10 cellular contexts compared by ENCODE assay signal in genomic region chr2:239225921-239226561, GRCh38.
DNase-seq lines count a peak whose midpoint lies in the region; ATAC-seq and TF ChIP-seq lines count a peak whose summit lies in the region.
"Had no signal": no experiment of that assay in that cellular context is flagged by ENCODE, and none has a peak within 500 bp of the region (broad histone marks: within the 10 kb centered on the region; RNA-seq: fewer than 3 reads in every experiment).

No MANE protein-coding gene starts in this region.

- H3K4me3 ChIP-seq in GM23248, result peak overlapping the region; percentile 21
- H3K4me3 ChIP-seq in adrenal gland, result no peak overlapping the region

- H3K9me3 ChIP-seq in GM23248 (ENCODE audit: low read depth) (no peaks in the 10 kb centered on the region), adrenal gland (replicated peaks in 1 of 3) (no peaks in the 10 kb centered on the region)

- H3K4me2 ChIP-seq in GM23248 (ENCODE audit: unreplicated experiment), result peak overlapping the region; percentile 75

- no peak for ATAC-seq in stimulated activated naive B cell treated with anti-CD40 and anti-IgM and Interleukin-4, amounts not matched to agents 10 μg/mL and 1 μg/mL and 100 μg/mL, for 72 hours (replicated peaks)
- no peak for ATAC-seq in stimulated activated naive CD8-positive, alpha-beta T cell treated with anti-CD3 and anti-CD28 coated beads, Interleukin-15, amount 100 ng/mL, for 72 hours

- H3K4me3 Mint-ChIP-seq in stimulated activated naive B cell treated with anti-CD40 and anti-IgM and Interleukin-4, amounts not matched to agents 10 μg/mL and 1 μg/mL and 100 μg/mL, for 72 hours, result no peak overlapping the region
- H3K4me3 Mint-ChIP-seq in activated CD4-positive, alpha-beta memory T cell treated with anti-CD3 and anti-CD28 coated beads for 36 hours, result no peak overlapping the region
- H3K4me3 Mint-ChIP-seq in stimulated activated naive CD8-positive, alpha-beta T cell treated with anti-CD3 and anti-CD28 coated beads, Interleukin-15, amount 100 ng/mL, for 72 hours, result peak overlapping the region in 1 of 2 donors; percentile 45

- no peaks in the 10 kb centered on the region for H3K9me3 Mint-ChIP-seq in stimulated activated naive B cell treated with anti-CD40 and anti-IgM and Interleukin-4, amounts not matched to agents 10 μg/mL and 1 μg/mL and 100 μg/mL, for 72 hours
- no peaks in the 10 kb centered on the region for H3K9me3 Mint-ChIP-seq in activated CD4-positive, alpha-beta memory T cell treated with anti-CD3 and anti-CD28 coated beads for 36 hours
- H3K9me3 Mint-ChIP-seq in stimulated activated naive CD8-positive, alpha-beta T cell treated with anti-CD3 and anti-CD28 coated beads, Interleukin-15, amount 100 ng/mL, for 72 hours, result no peaks in the 10 kb centered on the region
- H3K9me3 Mint-ChIP-seq: activated naive CD4-positive, alpha-beta T cell treated with anti-CD3 and anti-CD28 coated beads, Interleukin-2, amount 50 U/mL, for 72 hours had no signal

- in situ Hi-C loops in GM23248 (cut with MboI), result no loop called here

- CTCF ChIA-PET in activated CD4-positive, alpha-beta memory T cell treated with anti-CD3 and anti-CD28 coated beads for 36 hours (lab: Charles Lee), result interaction anchor here (1.0 kb wide), 1 partner anchor 24 kb away, joined by 3 read pairs; no protein-coding TSS in a partner anchor

- peak overlapping the region; percentile 82 for H3K27ac Mint-ChIP-seq in stimulated activated naive B cell treated with anti-CD40 and anti-IgM and Interleukin-4, amounts not matched to agents 10 μg/mL and 1 μg/mL and 100 μg/mL, for 72 hours
- H3K27ac Mint-ChIP-seq in activated CD4-positive, alpha-beta memory T cell treated with anti-CD3 and anti-CD28 coated beads for 36 hours, result no peak overlapping the region
- H3K27ac Mint-ChIP-seq in stimulated activated naive CD8-positive, alpha-beta T cell treated with anti-CD3 and anti-CD28 coated beads, Interleukin-15, amount 100 ng/mL, for 72 hours, result no peak overlapping the region

- peak overlapping the region; percentile 33 for H2AFZ ChIP-seq in GM23248

- H3K36me3 Mint-ChIP-seq in stimulated activated naive B cell treated with anti-CD40 and anti-IgM and Interleukin-4, amounts not matched to agents 10 μg/mL and 1 μg/mL and 100 μg/mL, for 72 hours, result peaks cover 2 to 11% of the 10 kb centered on the region in 2 donors
- no peaks in the 10 kb centered on the region for H3K36me3 Mint-ChIP-seq in activated CD4-positive, alpha-beta memory T cell treated with anti-CD3 and anti-CD28 coated beads for 36 hours
- H3K36me3 Mint-ChIP-seq: activated naive CD4-positive, alpha-beta T cell treated with anti-CD3 and anti-CD28 coated beads, Interleukin-2, amount 50 U/mL, for 72 hours had no signal

- peak overlapping the region; percentile 53 for H3K27ac ChIP-seq in GM23248
- peak overlapping the region in 3 of 5 donors; percentile 34 to 70 (median 68) for H3K27ac ChIP-seq in adrenal gland

- peaks cover 54% of the 10 kb centered on the region for H3K4me1 ChIP-seq in GM23248 (ENCODE audit: insufficient read depth)
- peaks cover 21 to 78% of the 10 kb centered on the region in 2 donors for H3K4me1 ChIP-seq in adrenal gland (replicated peaks in 1 of 2)

- no peak for TF ChIP-seq POLR2A in adrenal gland (IDR thresholded peaks at IDR 0.05)

- H3F3A ChIP-seq in GM23248 (ENCODE audit: insufficient read depth), result peaks cover 31% of the 10 kb centered on the region

- H3K79me2 ChIP-seq in GM23248 (ENCODE audit: insufficient read depth), result 0 out of 2 replicates have a peak, but pooled peaks cover 9% of the 10 kb centered on the region

- H4K20me1 ChIP-seq in GM23248 (ENCODE audit: insufficient read depth), result no peaks in the 10 kb centered on the region

- peaks cover 47 to 70% of the 10 kb centered on the region in 2 donors for H3K4me1 Mint-ChIP-seq in stimulated activated naive B cell treated with anti-CD40 and anti-IgM and Interleukin-4, amounts not matched to agents 10 μg/mL and 1 μg/mL and 100 μg/mL, for 72 hours
- H3K4me1 Mint-ChIP-seq in activated CD4-positive, alpha-beta memory T cell treated with anti-CD3 and anti-CD28 coated beads for 36 hours (ENCODE audit: low read depth), result peaks cover 70% of the 10 kb centered on the region
- H3K4me1 Mint-ChIP-seq in stimulated activated naive CD8-positive, alpha-beta T cell treated with anti-CD3 and anti-CD28 coated beads, Interleukin-15, amount 100 ng/mL, for 72 hours, result peaks cover 83% of the 10 kb centered on the region

- H3K9me2 ChIP-seq in GM23248 (ENCODE audit: insufficient read depth), result no peaks in the 10 kb centered on the region

- H3K27me3 ChIP-seq in GM23248 (replicated peaks; ENCODE audit: insufficient read depth), result no peaks in the 10 kb centered on the region
- H3K27me3 ChIP-seq in adrenal gland, result no peaks in the 10 kb centered on the region

- no peaks in the 10 kb centered on the region for H3K27me3 Mint-ChIP-seq in stimulated activated naive B cell treated with anti-CD40 and anti-IgM and Interleukin-4, amounts not matched to agents 10 μg/mL and 1 μg/mL and 100 μg/mL, for 72 hours
- H3K27me3 Mint-ChIP-seq in activated CD4-positive, alpha-beta memory T cell treated with anti-CD3 and anti-CD28 coated beads for 36 hours, result no peaks in the 10 kb centered on the region
- no peaks in the 10 kb centered on the region for H3K27me3 Mint-ChIP-seq in stimulated activated naive CD8-positive, alpha-beta T cell treated with anti-CD3 and anti-CD28 coated beads, Interleukin-15, amount 100 ng/mL, for 72 hours

- no peak for TF ChIP-seq CTCF in adrenal gland (IDR thresholded peaks at IDR 0.05)
- TF ChIP-seq CTCF in GM10266 (IDR thresholded peaks at IDR 0.05; ENCODE audit: control insufficient read depth, insufficient read depth, low read depth, missing control alignments), result no peak

- intact Hi-C loops in adrenal gland (cut with DNase I), result no loop called here
- intact Hi-C loops in activated CD4-positive, alpha-beta memory T cell treated with anti-CD3 and anti-CD28 coated beads for 36 hours (cut with micrococcal nuclease), result no loop called here

- WGBS in GM23248 (ENCODE audit: low coverage in 1 of 2, low lambda C conversion rate in 2 of 2, missing lambda C conversion rate in 2 of 2), 2 experiments, result 12 to 13% methylated on average over 13 of the region's 13 CpGs
- WGBS in adrenal gland, 4 donors, result 69 to 82% (median 73%) methylated on average over 12 to 13 of the region's 13 CpGs

- H3K36me3 ChIP-seq in GM23248 (ENCODE audit: low read depth) (no peaks in the 10 kb centered on the region), adrenal gland (replicated peaks in 1 of 2) (no peaks in the 10 kb centered on the region)

- POLR2A ChIA-PET in activated CD4-positive, alpha-beta memory T cell treated with anti-CD3 and anti-CD28 coated beads for 36 hours (lab: Charles Lee), result interaction anchor here (1.0 kb wide), 1 partner anchor 175 kb away, joined by 3 read pairs; no protein-coding TSS in a partner anchor

- H3K9ac ChIP-seq in GM23248, result peak overlapping the region; percentile 46

- DNase-seq in GM23248, result peak; percentile 80
- peak in 2 of 7 donors; percentile 30 to 54 for DNase-seq in adrenal gland
- DNase-seq in iris pigment epithelial cell (ENCODE audit: low read depth), result peak; percentile 84
- DNase-seq in stimulated activated naive B cell treated with anti-CD40 and anti-IgM and Interleukin-4, amounts not matched to agents 10 μg/mL and 1 μg/mL and 100 μg/mL, for 72 hours, result no peak
- no peak for DNase-seq in activated CD4-positive, alpha-beta memory T cell treated with anti-CD3 and anti-CD28 coated beads for 36 hours
- no peak for DNase-seq in D341Med (ENCODE audit: low spot score)
- DNase-seq in GM10266 (ENCODE audit: extremely low spot score), result no peak
- DNase-seq in stimulated activated naive CD8-positive, alpha-beta T cell treated with anti-CD3 and anti-CD28 coated beads, Interleukin-15, amount 100 ng/mL, for 72 hours, result no peak
- DNase-seq: stimulated activated naive CD4-positive, alpha-beta T cell treated with Interleukin-2 at 50 U/mL for 16 hours had no signal

Comparison
In these comparisons a context has a peak if more than half of its experiments do, and no peak if none do; other contexts are left out.
1. DNase-seq: peak in GM23248 (single experiment) and iris pigment epithelial cell (single experiment); none in stimulated activated naive B cell treated with anti-CD40 and anti-IgM and Interleukin-4, amounts not matched to agents 10 μg/mL and 1 μg/mL and 100 μg/mL, for 72 hours (single experiment), activated CD4-positive, alpha-beta memory T cell treated with anti-CD3 and anti-CD28 coated beads for 36 hours (single experiment), D341Med (single experiment), GM10266 (single experiment) and stimulated activated naive CD8-positive, alpha-beta T cell treated with anti-CD3 and anti-CD28 coated beads, Interleukin-15, amount 100 ng/mL, for 72 hours (0 of 2).